Comparison of ENCODE assay signal across 13 cellular contexts in the genomic region with DNA sequence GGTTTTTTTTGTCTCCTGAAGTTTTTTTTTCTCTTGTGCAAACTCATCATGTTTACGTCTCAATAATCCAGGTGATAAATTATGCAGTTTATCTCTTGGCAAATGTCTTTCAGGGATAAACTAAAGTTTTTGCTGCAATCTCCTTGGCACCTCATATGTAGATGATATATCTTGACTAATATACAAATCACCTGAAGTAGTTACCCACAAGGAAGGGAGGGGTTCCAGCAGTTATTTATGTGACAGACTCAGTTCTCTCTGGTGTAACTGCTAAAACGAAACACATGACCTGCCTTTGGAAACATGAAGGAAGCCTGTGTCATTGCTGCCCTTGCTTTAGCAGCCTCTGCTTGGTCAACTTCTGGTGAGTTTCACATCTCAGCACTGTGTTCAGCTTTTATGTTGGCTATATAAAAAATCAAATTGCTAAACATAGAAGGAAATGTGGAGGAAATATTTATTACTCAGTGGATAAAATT.
A peak's percentile ranks its signal among the peaks of the same experiment; 100 is the strongest.
DNase-seq lines count a peak whose midpoint lies in the region; ATAC-seq and TF ChIP-seq lines count a peak whose summit lies in the region.
"Had no signal": no experiment of that assay in that cellular context is flagged by ENCODE, and none has a peak within 500 bp of the region (broad histone marks: within the 10 kb centered on the region; RNA-seq: fewer than 3 reads in every experiment).

No MANE protein-coding gene starts in this region.

- H3K9me3 Mint-ChIP-seq in nephron, result no peaks in the 10 kb centered on the region

- H3K4me3 Mint-ChIP-seq in nephron, result no peak overlapping the region

- H3K4me1 Mint-ChIP-seq in nephron, result peaks cover 14% of the 10 kb centered on the region

- TF ChIP-seq CTCF in AG09319 (IDR thresholded peaks at IDR 0.05; ENCODE audit: low read depth, low read length) (no peak), Loucy (conservative IDR thresholded peaks at IDR 0.05; ENCODE audit: low read length) (no peak), choroid plexus epithelial cell (conservative IDR thresholded peaks at IDR 0.05; ENCODE audit: low read depth, low read length) (no peak), nephron (IDR thresholded peaks at IDR 0.05; ENCODE audit: unreplicated experiment in 3 of 3) (no peak)

- H3K27me3 Mint-ChIP-seq in nephron (ENCODE audit: low read depth), result no peaks in the 10 kb centered on the region

- no peaks in the 10 kb centered on the region for H3K27me3 ChIP-seq in Loucy (ENCODE audit: insufficient read depth, low read length, poor library complexity, severe bottlenecking)
- H3K27me3 ChIP-seq: esophagus muscularis mucosa, SJSA1, stomach had no signal

- no peaks in the 10 kb centered on the region for H3K9me2 ChIP-seq in Loucy (replicated peaks; ENCODE audit: low read depth, low read length)

- H3F3A ChIP-seq in Loucy (ENCODE audit: low read depth), result no peaks in the 10 kb centered on the region

- H2AFZ ChIP-seq in Loucy (ENCODE audit: low read length), result peak overlapping the region; percentile 34; the same call in 1 of the 2 replicates

- H3K9me3 ChIP-seq in Loucy (ENCODE audit: insufficient read depth, low read depth, low read length), result no peaks in the 10 kb centered on the region
- H3K9me3 ChIP-seq: esophagus muscularis mucosa, SJSA1, stomach had no signal

- H4K20me1 ChIP-seq in Loucy (ENCODE audit: insufficient read depth, low read length, poor library complexity, severe bottlenecking), result no peaks in the 10 kb centered on the region

- H3K79me2 ChIP-seq in Loucy (ENCODE audit: insufficient read depth, low read length), result no peaks in the 10 kb centered on the region

- peaks cover 38% of the 10 kb centered on the region for H3K4me1 ChIP-seq in Loucy (ENCODE audit: insufficient read depth, low read length, poor library complexity, severe bottlenecking)
- H3K4me1 ChIP-seq: SJSA1 had no signal

- H3K4me3 ChIP-seq in Loucy (ENCODE audit: low read length, poor library complexity, severe bottlenecking) (peak overlapping the region; percentile 35), choroid plexus epithelial cell (ENCODE audit: low read depth, low read length) (no peak overlapping the region)
- H3K4me3 ChIP-seq: esophagus muscularis mucosa, SJSA1, stomach had no signal

- H3K9ac ChIP-seq in Loucy (ENCODE audit: low read depth, low read length, poor library complexity, severe bottlenecking), result peak overlapping the region; percentile 54

- H3K36me3 Mint-ChIP-seq in nephron (ENCODE audit: low read depth), result peaks cover 31% of the 10 kb centered on the region

- ATAC-seq in GM21381 (IDR thresholded peaks at IDR 0.05; ENCODE audit: unreplicated experiment), result no peak

- H3K36me3 ChIP-seq in Loucy (ENCODE audit: insufficient read depth, low read length), result no peaks in the 10 kb centered on the region
- H3K36me3 ChIP-seq: SJSA1 had no signal

- H3K4me2 ChIP-seq in Loucy (ENCODE audit: low read depth, low read length, poor library complexity, severe bottlenecking), result peak overlapping the region; percentile 58

- DNase-seq in AG09319 (ENCODE audit: extremely low read depth, low read depth) (peak; percentile 39), choroid plexus epithelial cell (ENCODE audit: low read depth) (peak; percentile 11), LoVo (ENCODE audit: low spot score) (no peak), NCI-H526 (lab: John Stamatoyannopoulos, UW) (no peak)
- no peak for DNase-seq in effector CD8-positive, alpha-beta T cell (lab: John Stamatoyannopoulos, UW)
- DNase-seq: amygdala, NCI-H2081, stomach had no signal

- H3K27ac Mint-ChIP-seq in nephron, result peak overlapping the region; percentile 14 to 74 (median 23)

Comparison
In these comparisons a context has a peak if more than half of its experiments do, and no peak if none do; other contexts are left out.
1. DNase-seq: peak in AG09319 (single experiment) and choroid plexus epithelial cell (single experiment); none in LoVo (single experiment), NCI-H526 (0 of 2) and effector CD8-positive, alpha-beta T cell (single experiment).